ENCODE assay signal across 2 cellular contexts in genomic region chr2:73999881-74000597, GRCh38.
TF ChIP-seq lines count a peak whose summit lies in the region.

No MANE protein-coding gene starts in this region.

TF ChIP-seq in HCT116, 20 proteins besides CTCF, POLR2A, EP300 and RAD21:
- TF ChIP-seq FOSL1 (IDR thresholded peaks at IDR 0.05; ENCODE audit: low read depth) (no peak), SIN3A (IDR thresholded peaks at IDR 0.05; ENCODE audit: low read depth) (no peak), CEBPB (IDR thresholded peaks at IDR 0.05; ENCODE audit: low read depth) (no peak), EZH2 (IDR thresholded peaks at IDR 0.05) (no peak), EGR1 (IDR thresholded peaks at IDR 0.05; ENCODE audit: low read depth) (no peak), POLR2AphosphoS5 (IDR thresholded peaks at IDR 0.05; ENCODE audit: low read depth, low read length) (no peak), ZNF274 (IDR thresholded peaks at IDR 0.05; ENCODE audit: low read depth, low read length) (no peak), CBX3 (IDR thresholded peaks at IDR 0.05; ENCODE audit: low read depth) (no peak), YY1 (IDR thresholded peaks at IDR 0.05; ENCODE audit: extremely low read depth, insufficient replicate concordance, low read depth, low read length) (no peak), ELF1 (IDR thresholded peaks at IDR 0.05; ENCODE audit: borderline replicate concordance, low read depth) (no peak), ATF3 (IDR thresholded peaks at IDR 0.05) (no peak), EZH2phosphoT487 (IDR thresholded peaks at IDR 0.05; ENCODE audit: borderline replicate concordance) (no peak), TCF7L2 (IDR thresholded peaks at IDR 0.05; ENCODE audit: borderline replicate concordance, extremely low read depth, insufficient read depth, insufficient read length) (no peak), SP1 (IDR thresholded peaks at IDR 0.05; ENCODE audit: low read depth) (no peak), ZFX (IDR thresholded peaks at IDR 0.05) (no peak), JUND (IDR thresholded peaks at IDR 0.05) (no peak), SRF (IDR thresholded peaks at IDR 0.05; ENCODE audit: low read depth) (no peak)
- TF ChIP-seq, protein P1, sequence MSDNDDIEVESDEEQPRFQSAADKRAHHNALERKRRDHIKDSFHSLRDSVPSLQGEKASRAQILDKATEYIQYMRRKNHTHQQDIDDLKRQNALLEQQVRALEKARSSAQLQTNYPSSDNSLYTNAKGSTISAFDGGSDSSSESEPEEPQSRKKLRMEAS (IDR thresholded peaks at IDR 0.05) = no peak
- TF ChIP-seq, protein P2, sequence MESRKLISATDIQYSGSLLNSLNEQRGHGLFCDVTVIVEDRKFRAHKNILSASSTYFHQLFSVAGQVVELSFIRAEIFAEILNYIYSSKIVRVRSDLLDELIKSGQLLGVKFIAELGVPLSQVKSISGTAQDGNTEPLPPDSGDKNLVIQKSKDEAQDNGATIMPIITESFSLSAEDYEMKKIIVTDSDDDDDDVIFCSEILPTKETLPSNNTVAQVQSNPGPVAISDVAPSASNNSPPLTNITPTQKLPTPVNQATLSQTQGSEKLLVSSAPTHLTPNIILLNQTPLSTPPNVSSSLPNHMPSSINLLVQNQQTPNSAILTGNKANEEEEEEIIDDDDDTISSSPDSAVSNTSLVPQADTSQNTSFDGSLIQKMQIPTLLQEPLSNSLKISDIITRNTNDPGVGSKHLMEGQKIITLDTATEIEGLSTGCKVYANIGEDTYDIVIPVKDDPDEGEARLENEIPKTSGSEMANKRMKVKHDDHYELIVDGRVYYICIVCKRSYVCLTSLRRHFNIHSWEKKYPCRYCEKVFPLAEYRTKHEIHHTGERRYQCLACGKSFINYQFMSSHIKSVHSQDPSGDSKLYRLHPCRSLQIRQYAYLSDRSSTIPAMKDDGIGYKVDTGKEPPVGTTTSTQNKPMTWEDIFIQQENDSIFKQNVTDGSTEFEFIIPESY (IDR thresholded peaks at IDR 0.05; ENCODE audit: extremely low read depth, insufficient replicate concordance, low read length) = no peak
- TF ChIP-seq, protein P3, sequence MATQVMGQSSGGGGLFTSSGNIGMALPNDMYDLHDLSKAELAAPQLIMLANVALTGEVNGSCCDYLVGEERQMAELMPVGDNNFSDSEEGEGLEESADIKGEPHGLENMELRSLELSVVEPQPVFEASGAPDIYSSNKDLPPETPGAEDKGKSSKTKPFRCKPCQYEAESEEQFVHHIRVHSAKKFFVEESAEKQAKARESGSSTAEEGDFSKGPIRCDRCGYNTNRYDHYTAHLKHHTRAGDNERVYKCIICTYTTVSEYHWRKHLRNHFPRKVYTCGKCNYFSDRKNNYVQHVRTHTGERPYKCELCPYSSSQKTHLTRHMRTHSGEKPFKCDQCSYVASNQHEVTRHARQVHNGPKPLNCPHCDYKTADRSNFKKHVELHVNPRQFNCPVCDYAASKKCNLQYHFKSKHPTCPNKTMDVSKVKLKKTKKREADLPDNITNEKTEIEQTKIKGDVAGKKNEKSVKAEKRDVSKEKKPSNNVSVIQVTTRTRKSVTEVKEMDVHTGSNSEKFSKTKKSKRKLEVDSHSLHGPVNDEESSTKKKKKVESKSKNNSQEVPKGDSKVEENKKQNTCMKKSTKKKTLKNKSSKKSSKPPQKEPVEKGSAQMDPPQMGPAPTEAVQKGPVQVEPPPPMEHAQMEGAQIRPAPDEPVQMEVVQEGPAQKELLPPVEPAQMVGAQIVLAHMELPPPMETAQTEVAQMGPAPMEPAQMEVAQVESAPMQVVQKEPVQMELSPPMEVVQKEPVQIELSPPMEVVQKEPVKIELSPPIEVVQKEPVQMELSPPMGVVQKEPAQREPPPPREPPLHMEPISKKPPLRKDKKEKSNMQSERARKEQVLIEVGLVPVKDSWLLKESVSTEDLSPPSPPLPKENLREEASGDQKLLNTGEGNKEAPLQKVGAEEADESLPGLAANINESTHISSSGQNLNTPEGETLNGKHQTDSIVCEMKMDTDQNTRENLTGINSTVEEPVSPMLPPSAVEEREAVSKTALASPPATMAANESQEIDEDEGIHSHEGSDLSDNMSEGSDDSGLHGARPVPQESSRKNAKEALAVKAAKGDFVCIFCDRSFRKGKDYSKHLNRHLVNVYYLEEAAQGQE (IDR thresholded peaks at IDR 0.05; ENCODE audit: low read depth) = no peak

TF ChIP-seq in K562, 482 proteins besides CTCF, POLR2A, EP300 and RAD21:
- TF ChIP-seq, protein P4, sequence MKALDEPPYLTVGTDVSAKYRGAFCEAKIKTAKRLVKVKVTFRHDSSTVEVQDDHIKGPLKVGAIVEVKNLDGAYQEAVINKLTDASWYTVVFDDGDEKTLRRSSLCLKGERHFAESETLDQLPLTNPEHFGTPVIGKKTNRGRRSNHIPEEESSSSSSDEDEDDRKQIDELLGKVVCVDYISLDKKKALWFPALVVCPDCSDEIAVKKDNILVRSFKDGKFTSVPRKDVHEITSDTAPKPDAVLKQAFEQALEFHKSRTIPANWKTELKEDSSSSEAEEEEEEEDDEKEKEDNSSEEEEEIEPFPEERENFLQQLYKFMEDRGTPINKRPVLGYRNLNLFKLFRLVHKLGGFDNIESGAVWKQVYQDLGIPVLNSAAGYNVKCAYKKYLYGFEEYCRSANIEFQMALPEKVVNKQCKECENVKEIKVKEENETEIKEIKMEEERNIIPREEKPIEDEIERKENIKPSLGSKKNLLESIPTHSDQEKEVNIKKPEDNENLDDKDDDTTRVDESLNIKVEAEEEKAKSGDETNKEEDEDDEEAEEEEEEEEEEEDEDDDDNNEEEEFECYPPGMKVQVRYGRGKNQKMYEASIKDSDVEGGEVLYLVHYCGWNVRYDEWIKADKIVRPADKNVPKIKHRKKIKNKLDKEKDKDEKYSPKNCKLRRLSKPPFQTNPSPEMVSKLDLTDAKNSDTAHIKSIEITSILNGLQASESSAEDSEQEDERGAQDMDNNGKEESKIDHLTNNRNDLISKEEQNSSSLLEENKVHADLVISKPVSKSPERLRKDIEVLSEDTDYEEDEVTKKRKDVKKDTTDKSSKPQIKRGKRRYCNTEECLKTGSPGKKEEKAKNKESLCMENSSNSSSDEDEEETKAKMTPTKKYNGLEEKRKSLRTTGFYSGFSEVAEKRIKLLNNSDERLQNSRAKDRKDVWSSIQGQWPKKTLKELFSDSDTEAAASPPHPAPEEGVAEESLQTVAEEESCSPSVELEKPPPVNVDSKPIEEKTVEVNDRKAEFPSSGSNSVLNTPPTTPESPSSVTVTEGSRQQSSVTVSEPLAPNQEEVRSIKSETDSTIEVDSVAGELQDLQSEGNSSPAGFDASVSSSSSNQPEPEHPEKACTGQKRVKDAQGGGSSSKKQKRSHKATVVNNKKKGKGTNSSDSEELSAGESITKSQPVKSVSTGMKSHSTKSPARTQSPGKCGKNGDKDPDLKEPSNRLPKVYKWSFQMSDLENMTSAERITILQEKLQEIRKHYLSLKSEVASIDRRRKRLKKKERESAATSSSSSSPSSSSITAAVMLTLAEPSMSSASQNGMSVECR (CRISPR knock-in tag; IDR thresholded peaks at IDR 0.05) = no peak
- TF ChIP-seq EGR1 (conservative IDR thresholded peaks at IDR 0.05) (peak; percentile 56), FOSL1 (tag; conservative IDR thresholded peaks at IDR 0.05) (no peak), SOX6 (IDR thresholded peaks at IDR 0.05) (no peak), BCOR (IDR thresholded peaks at IDR 0.05) (no peak)
- TF ChIP-seq, protein P5, sequence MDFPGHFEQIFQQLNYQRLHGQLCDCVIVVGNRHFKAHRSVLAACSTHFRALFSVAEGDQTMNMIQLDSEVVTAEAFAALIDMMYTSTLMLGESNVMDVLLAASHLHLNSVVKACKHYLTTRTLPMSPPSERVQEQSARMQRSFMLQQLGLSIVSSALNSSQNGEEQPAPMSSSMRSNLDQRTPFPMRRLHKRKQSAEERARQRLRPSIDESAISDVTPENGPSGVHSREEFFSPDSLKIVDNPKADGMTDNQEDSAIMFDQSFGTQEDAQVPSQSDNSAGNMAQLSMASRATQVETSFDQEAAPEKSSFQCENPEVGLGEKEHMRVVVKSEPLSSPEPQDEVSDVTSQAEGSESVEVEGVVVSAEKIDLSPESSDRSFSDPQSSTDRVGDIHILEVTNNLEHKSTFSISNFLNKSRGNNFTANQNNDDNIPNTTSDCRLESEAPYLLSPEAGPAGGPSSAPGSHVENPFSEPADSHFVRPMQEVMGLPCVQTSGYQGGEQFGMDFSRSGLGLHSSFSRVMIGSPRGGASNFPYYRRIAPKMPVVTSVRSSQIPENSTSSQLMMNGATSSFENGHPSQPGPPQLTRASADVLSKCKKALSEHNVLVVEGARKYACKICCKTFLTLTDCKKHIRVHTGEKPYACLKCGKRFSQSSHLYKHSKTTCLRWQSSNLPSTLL (IDR thresholded peaks at IDR 0.05) = no peak
- TF ChIP-seq, protein P6, sequence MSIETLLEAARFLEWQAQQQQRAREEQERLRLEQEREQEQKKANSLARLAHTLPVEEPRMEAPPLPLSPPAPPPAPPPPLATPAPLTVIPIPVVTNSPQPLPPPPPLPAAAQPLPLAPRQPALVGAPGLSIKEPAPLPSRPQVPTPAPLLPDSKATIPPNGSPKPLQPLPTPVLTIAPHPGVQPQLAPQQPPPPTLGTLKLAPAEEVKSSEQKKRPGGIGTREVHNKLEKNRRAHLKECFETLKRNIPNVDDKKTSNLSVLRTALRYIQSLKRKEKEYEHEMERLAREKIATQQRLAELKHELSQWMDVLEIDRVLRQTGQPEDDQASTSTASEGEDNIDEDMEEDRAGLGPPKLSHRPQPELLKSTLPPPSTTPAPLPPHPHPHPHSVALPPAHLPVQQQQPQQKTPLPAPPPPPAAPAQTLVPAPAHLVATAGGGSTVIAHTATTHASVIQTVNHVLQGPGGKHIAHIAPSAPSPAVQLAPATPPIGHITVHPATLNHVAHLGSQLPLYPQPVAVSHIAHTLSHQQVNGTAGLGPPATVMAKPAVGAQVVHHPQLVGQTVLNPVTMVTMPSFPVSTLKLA (conservative IDR thresholded peaks at IDR 0.05) = peak in 1 of 2 experiments; percentile 71; a peak in 3 of 4 replicates
